In genomic region chr11:70292166-70292565, GRCh38 we compare ENCODE assay signal across 8 cellular contexts.
"Had no signal": no experiment of that assay in that cellular context is flagged by ENCODE, and none has a peak within 500 bp of the region (broad histone marks: within the 10 kb centered on the region; RNA-seq: fewer than 3 reads in every experiment).

No MANE protein-coding gene starts in this region.

- H3K4me1 Mint-ChIP-seq: GM23338 had no signal

- ATAC-seq: GM23338, HCT116 had no signal

- H3K27ac ChIP-seq: GM23248 had no signal

- H3K9me3 Mint-ChIP-seq: HFFc6 had no signal

- DNase-seq: GM23248, GOT3, H7, H9, HCEC 1CT, HFFc6 had no signal

- H3K27ac Mint-ChIP-seq: GM23338, HFFc6 had no signal

- H3K4me3 Mint-ChIP-seq: GM23338, H9, HFFc6 had no signal
